In genomic region chr12:68040450-68041075, GRCh38 we compare ENCODE assay signal across 1 cellular context.
TF ChIP-seq lines count a peak whose summit lies in the region.

No MANE protein-coding gene starts in this region.

TF ChIP-seq in SK-N-SH, 30 proteins besides CTCF, POLR2A, EP300 and RAD21 (continued from another document):
- TF ChIP-seq REST (IDR thresholded peaks at IDR 0.05; ENCODE audit: low read depth, low read length) = no peak
- peak; percentile 68 for TF ChIP-seq SMC3 (IDR thresholded peaks at IDR 0.05; ENCODE audit: low read depth, low read length)
- no peak for TF ChIP-seq JUND (IDR thresholded peaks at IDR 0.05)
- TF ChIP-seq YY1 (IDR thresholded peaks at IDR 0.05; ENCODE audit: low read depth) = peak; percentile 49; the same call in 1 of the 2 replicates
- no peak for TF ChIP-seq NRF1 (IDR thresholded peaks at IDR 0.05; ENCODE audit: low read depth, low read length)
